ENCODE assay signal across 1 cellular context in genomic region chr1:225944951-225945350, GRCh38.
TF ChIP-seq lines count a peak whose summit lies in the region.

No MANE protein-coding gene starts in this region.

TF ChIP-seq in GM12878, 131 proteins besides CTCF, POLR2A, EP300 and RAD21:
- TF ChIP-seq IRF4 (IDR thresholded peaks at IDR 0.05; ENCODE audit: low read depth, low read length): peak; percentile 56; the same call in 1 of the 2 replicates
- TF ChIP-seq SPI1 (IDR thresholded peaks at IDR 0.05; ENCODE audit: borderline replicate concordance, insufficient read depth, low read depth, low read length): peak; percentile 98
- no peak for TF ChIP-seq IRF5 (IDR thresholded peaks at IDR 0.05; ENCODE audit: borderline replicate concordance)
- TF ChIP-seq IKZF1 (conservative IDR thresholded peaks at IDR 0.05): peak; percentile 33; the same call in 1 of the 2 replicates
- TF ChIP-seq NFXL1 (IDR thresholded peaks at IDR 0.05; ENCODE audit: borderline replicate concordance): no peak
- TF ChIP-seq IKZF2 (IDR thresholded peaks at IDR 0.05): peak in 1 of 2 experiments; percentile 46; a peak in 1 of 4 replicates
- TF ChIP-seq BACH1 (IDR thresholded peaks at IDR 0.05; ENCODE audit: borderline replicate concordance): no peak
- TF ChIP-seq EED (IDR thresholded peaks at IDR 0.05; ENCODE audit: low read depth): 0 out of 2 replicates have a peak, but pooled peaks have one; percentile 55
